ENCODE assay signal across 8 cellular contexts in the genomic region with DNA sequence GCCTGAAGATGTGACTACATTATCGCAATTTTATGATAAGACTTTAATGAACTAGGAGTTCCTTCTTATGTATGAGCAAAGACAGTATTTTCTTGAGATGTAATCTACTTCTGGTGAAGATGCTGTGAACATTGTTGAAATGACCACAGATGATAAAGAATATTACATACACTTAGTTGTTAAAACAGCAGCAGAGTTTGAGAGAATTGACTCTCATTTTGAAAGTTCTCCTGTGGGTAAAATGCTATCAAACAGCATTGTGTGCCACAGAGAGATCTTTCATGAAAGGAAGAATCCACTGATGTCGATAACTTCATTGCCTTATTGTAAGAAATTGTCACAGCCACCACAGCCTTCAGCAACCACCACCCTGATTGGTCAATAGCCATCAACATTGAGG.
"Had no signal": no experiment of that assay in that cellular context is flagged by ENCODE, and none has a peak within 500 bp of the region (broad histone marks: within the 10 kb centered on the region; RNA-seq: fewer than 3 reads in every experiment).

No MANE protein-coding gene starts in this region.

- H3K4me3 ChIP-seq: GM12878 had no signal

- DNase-seq: GDM1, GF-D8 had no signal

- ATAC-seq: GM12878 had no signal

- FAIRE-seq: G401.6, GM12878, GM12891, GM12892, GM18507, GM19239 had no signal
